In the genomic region with DNA sequence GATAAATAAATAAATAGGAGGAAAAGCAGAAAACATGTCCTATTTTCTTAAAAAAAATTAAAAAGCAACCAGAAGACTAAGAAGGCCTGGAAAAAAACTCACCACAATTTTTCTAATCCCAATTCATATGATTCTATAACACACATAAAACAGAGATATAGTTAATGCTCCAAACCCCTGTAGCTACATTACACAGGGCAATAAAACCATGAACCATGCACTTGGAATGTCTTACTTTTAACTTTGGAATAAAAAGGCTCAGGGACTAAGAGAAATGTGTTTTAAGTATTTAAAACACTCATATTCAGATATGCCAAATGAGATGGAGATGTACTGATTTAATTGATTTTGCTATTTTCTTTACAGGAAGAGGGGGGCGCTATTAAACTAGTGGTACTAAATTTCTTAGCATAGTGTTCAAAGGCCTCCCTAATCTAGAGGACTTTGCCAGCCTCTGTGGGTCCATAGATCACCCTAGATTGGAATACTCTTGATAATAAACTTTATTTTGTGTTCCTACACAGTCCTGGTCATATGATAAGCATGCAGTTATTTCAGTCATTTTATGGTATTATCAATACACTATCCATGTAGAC, we compare ENCODE assay signal across 1 cellular context.
TF ChIP-seq lines count a peak whose summit lies in the region.

No MANE protein-coding gene starts in this region.

TF ChIP-seq in GM23338, 12 proteins besides CTCF, POLR2A, EP300 and RAD21:
- TF ChIP-seq NANOG (IDR thresholded peaks at IDR 0.05; ENCODE audit: borderline replicate concordance) (no peak), ZNF114 (CRISPR knock-in tag; IDR thresholded peaks at IDR 0.05) (no peak), ZNF331 (CRISPR knock-in tag; IDR thresholded peaks at IDR 0.05; ENCODE audit: low read depth) (no peak), JUNB (IDR thresholded peaks at IDR 0.05; ENCODE audit: unreplicated experiment) (no peak)
- TF ChIP-seq, protein P1, sequence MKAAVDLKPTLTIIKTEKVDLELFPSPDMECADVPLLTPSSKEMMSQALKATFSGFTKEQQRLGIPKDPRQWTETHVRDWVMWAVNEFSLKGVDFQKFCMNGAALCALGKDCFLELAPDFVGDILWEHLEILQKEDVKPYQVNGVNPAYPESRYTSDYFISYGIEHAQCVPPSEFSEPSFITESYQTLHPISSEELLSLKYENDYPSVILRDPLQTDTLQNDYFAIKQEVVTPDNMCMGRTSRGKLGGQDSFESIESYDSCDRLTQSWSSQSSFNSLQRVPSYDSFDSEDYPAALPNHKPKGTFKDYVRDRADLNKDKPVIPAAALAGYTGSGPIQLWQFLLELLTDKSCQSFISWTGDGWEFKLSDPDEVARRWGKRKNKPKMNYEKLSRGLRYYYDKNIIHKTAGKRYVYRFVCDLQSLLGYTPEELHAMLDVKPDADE (IDR thresholded peaks at IDR 0.05): no peak
TF ChIP-seq in GM23338: peak in this region for 0.
